In genomic region chr10:46271131-46271530, GRCh38 we compare ENCODE assay signal across 13 cellular contexts. TPM values are rescaled to one million over a fixed set of nuclear protein-coding genes. Genes with fewer than 3 reads are reported as not detected.
"Had no signal": no experiment of that assay in that cellular context is flagged by ENCODE, and none has a peak within 500 bp of the region (broad histone marks: within the 10 kb centered on the region; RNA-seq: fewer than 3 reads in every experiment).

No MANE protein-coding gene starts in this region.

RNA-seq across cellular contexts. Expression of gene ANTXRL, which starts 15.7 kb away (rescaled TPM):
- total RNA-seq: body of pancreas; colonic mucosa; esophagus mucosa; left colon; lower leg skin; natural killer cell; occipital lobe; psoas muscle; smooth muscle cell; T-helper 1 cell treated with Interleukin-12 subunit alpha and Interleukin-12 subunit beta and Interleukin-4 antibody, amounts not matched to agents 30 ng/mL and 1 ng/mL, for 36 hours; upper lobe of left lung; vagina had no signal
- polyA plus RNA-seq: aorta, smooth muscle cell had no signal
